Comparison of ENCODE assay signal across 13 cellular contexts in the genomic region with DNA sequence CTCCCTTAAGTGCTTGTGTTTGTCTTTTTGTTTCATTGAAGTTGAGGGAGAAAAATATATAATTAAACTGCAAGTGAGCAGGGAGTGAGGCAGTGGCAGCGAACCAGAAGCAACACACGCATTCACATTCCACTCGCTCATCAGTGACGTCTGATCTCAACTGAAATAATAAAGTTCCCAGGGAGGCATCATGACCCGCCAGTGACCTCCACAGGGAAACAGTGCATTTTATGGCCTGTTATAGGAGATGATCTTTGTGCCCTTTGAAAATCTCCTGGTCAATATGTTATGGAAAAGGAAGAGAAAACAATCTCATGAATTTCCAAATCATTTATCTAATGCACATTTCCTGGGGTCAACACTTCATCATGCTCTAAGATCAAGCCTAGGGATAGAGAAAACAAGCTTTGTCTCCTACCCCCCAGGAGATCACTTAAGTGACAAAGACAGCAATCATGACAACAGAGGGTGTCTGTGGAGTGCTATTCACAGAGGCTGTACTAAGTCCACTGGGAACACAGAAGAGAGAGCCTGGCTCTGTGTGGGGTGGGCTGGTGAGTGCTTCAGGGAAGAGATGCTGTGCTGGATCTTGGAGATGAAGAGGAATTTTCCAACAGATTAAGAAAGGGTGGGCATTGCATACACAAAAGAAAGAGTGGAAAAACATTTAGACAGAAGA.
DNase-seq lines count a peak whose midpoint lies in the region; ATAC-seq and TF ChIP-seq lines count a peak whose summit lies in the region.
"Had no signal": no experiment of that assay in that cellular context is flagged by ENCODE, and none has a peak within 500 bp of the region (broad histone marks: within the 10 kb centered on the region; RNA-seq: fewer than 3 reads in every experiment).

No MANE protein-coding gene starts in this region.

- no peak for ATAC-seq in PC-3
- ATAC-seq: left lobe of liver had no signal

- POLR2A ChIA-PET in PC-3 (lab: Charles Lee; ENCODE audit: unreplicated experiment), result no interaction called here

- H3K27me3 ChIP-seq in PC-3 (ENCODE audit: low read length), result no peaks in the 10 kb centered on the region
- H3K27me3 ChIP-seq: right atrium auricular region had no signal

- no peaks in the 10 kb centered on the region for H3K79me2 ChIP-seq in PC-3 (ENCODE audit: low read length)

- no peaks in the 10 kb centered on the region for H3K36me3 ChIP-seq in PC-3 (ENCODE audit: low read depth, low read length)
- H3K36me3 ChIP-seq: right atrium auricular region had no signal

- intact Hi-C loops in PC-3 (cut with micrococcal nuclease), result no loop called here

- no peak overlapping the region for H3K4me2 ChIP-seq in PC-3 (ENCODE audit: low read length)

- DNase-seq in NCI-H748 (lab: John Stamatoyannopoulos, UW; ENCODE audit: unreplicated experiment), result peak; percentile 63
- no peak for DNase-seq in NCI-H748 treated with DMSO at 0.1 percent for 48 hours (lab: John Stamatoyannopoulos, UW)
- peak; percentile 97 for DNase-seq in choroid plexus epithelial cell (ENCODE audit: low read depth)
- peak; percentile 64 for DNase-seq in kidney tubule cell (ENCODE audit: low spot score)
- peak; percentile 68 for DNase-seq in stromal cell of bone marrow (ENCODE audit: low read depth)
- no peak for DNase-seq in NCI-H2081 treated with DMSO at 0.1 percent for 48 hours (lab: John Stamatoyannopoulos, UW)
- no peak for DNase-seq in PC-3
- DNase-seq in NCI-H2171 (lab: John Stamatoyannopoulos, UW), result no peak
- DNase-seq: activated CD4-positive, alpha-beta T cell treated with anti-CD3 and anti-CD28 coated beads for 48 hours; NCI-H1092 treated with DMSO at 0.1 percent for 48 hours had no signal

- CTCF ChIA-PET in PC-3 (lab: Charles Lee), result no interaction called here

- no peaks in the 10 kb centered on the region for H3K9me2 ChIP-seq in PC-3 (replicated peaks; ENCODE audit: low read length)

- H3K9ac ChIP-seq in PC-3 (ENCODE audit: low read length), result no peak overlapping the region

- H3K27ac ChIP-seq in PC-3 (ENCODE audit: low read length), result no peak overlapping the region
- H3K27ac ChIP-seq: 22Rv1, right atrium auricular region had no signal

- no peaks in the 10 kb centered on the region for H3K4me1 ChIP-seq in PC-3 (ENCODE audit: insufficient read depth, low read length)
- H3K4me1 ChIP-seq: right atrium auricular region had no signal

- no TSS peak for BruUV-seq in PC-3 (replicated peaks; lab: Mats Ljungman, UMichigan)

- no peaks in the 10 kb centered on the region for H3F3A ChIP-seq in PC-3 (ENCODE audit: low read length, unreplicated experiment)

- TF ChIP-seq CTCF in choroid plexus epithelial cell (conservative IDR thresholded peaks at IDR 0.05; ENCODE audit: low read depth, low read length) (no peak), PC-3 (conservative IDR thresholded peaks at IDR 0.05; ENCODE audit: low read depth, low read length) (no peak)

- H2AFZ ChIP-seq in PC-3 (ENCODE audit: low read length), result no peak overlapping the region

- no peak overlapping the region for H3K4me3 ChIP-seq in choroid plexus epithelial cell (ENCODE audit: low read depth, low read length)
- H3K4me3 ChIP-seq in PC-3 (ENCODE audit: low read length), result no peak overlapping the region
- H3K4me3 ChIP-seq: right atrium auricular region had no signal

- no peaks in the 10 kb centered on the region for H3K9me3 ChIP-seq in PC-3 (ENCODE audit: low read length)

- H4K20me1 ChIP-seq in PC-3 (ENCODE audit: low read length), result no peaks in the 10 kb centered on the region

Comparison
In these comparisons a context has a peak if more than half of its experiments do, and no peak if none do; other contexts are left out.
1. DNase-seq: peak in NCI-H748 (single experiment), choroid plexus epithelial cell (single experiment), kidney tubule cell (single experiment) and stromal cell of bone marrow (single experiment); none in NCI-H748 treated with DMSO at 0.1 percent for 48 hours (single experiment), NCI-H2081 treated with DMSO at 0.1 percent for 48 hours (single experiment), PC-3 (single experiment) and NCI-H2171 (single experiment).